8 cellular contexts compared by ENCODE assay signal in genomic region chr10:97713828-97714400, GRCh38. TPM values are rescaled to one million over a fixed set of nuclear protein-coding genes. Genes with fewer than 3 reads are reported as not detected.
DNase-seq lines count a peak whose midpoint lies in the region; ATAC-seq and TF ChIP-seq lines count a peak whose summit lies in the region.

No MANE protein-coding gene starts in this region.

- H3K4me3 Mint-ChIP-seq in activated naive CD8-positive, alpha-beta T cell treated with anti-CD3 and anti-CD28 coated beads, Interleukin-2, amount 50 U/mL, for 24 hours, result peak overlapping the region; percentile 92

- intact Hi-C loops in Right ventricle myocardium inferior (cut with DNase I), result no loop called here
- intact Hi-C loops in ovary (cut with DNase I), result no loop called here
- intact Hi-C loops in vagina (cut with DNase I), result no loop called here

- WGBS in ovary, 3 donors, result 0 to 1% (median 1%) methylated on average over 9 to 67 of the region's 69 CpGs

- TF ChIP-seq EP300 in ovary (IDR thresholded peaks at IDR 0.05), result no peak

- H3K9me3 Mint-ChIP-seq in activated naive CD8-positive, alpha-beta T cell treated with anti-CD3 and anti-CD28 coated beads, Interleukin-2, amount 50 U/mL, for 24 hours, result no peaks in the 10 kb centered on the region

- peaks cover 33% of the 10 kb centered on the region for H3K4me1 ChIP-seq in RWPE2 (ENCODE audit: insufficient read depth, poor library complexity, severe bottlenecking)
- peaks cover 12% of the 10 kb centered on the region for H3K4me1 ChIP-seq in ovary (ENCODE audit: insufficient read depth)
- peaks cover 75% of the 10 kb centered on the region for H3K4me1 ChIP-seq in vagina

- peaks cover 10% of the 10 kb centered on the region for H3K4me1 Mint-ChIP-seq in activated naive CD8-positive, alpha-beta T cell treated with anti-CD3 and anti-CD28 coated beads, Interleukin-2, amount 50 U/mL, for 24 hours

- no peak for TF ChIP-seq POLR2A in ovary (IDR thresholded peaks at IDR 0.05)
- TF ChIP-seq POLR2A in vagina (IDR thresholded peaks at IDR 0.05), result no peak

- no peaks in the 10 kb centered on the region for H3K36me3 Mint-ChIP-seq in activated naive CD8-positive, alpha-beta T cell treated with anti-CD3 and anti-CD28 coated beads, Interleukin-2, amount 50 U/mL, for 24 hours (ENCODE audit: low read depth)

- H3K36me3 ChIP-seq in RWPE2 (ENCODE audit: low read depth), result peaks cover 31% of the 10 kb centered on the region
- H3K36me3 ChIP-seq in ovary, result no peaks in the 10 kb centered on the region
- H3K36me3 ChIP-seq in vagina, result peaks cover 0 to 10% of the 10 kb centered on the region in 2 donors

- H3K9me3 ChIP-seq in RWPE2 (ENCODE audit: severe bottlenecking) (no peaks in the 10 kb centered on the region), ovary (no peaks in the 10 kb centered on the region), vagina (no peaks in the 10 kb centered on the region)

- H3K4me3 ChIP-seq in RWPE2 (ENCODE audit: severe bottlenecking) (peak overlapping the region; percentile 56), ovary (peak overlapping the region; percentile 94), vagina (peak overlapping the region; percentile 74)

- H3K27ac ChIP-seq in RWPE2 (ENCODE audit: poor library complexity, severe bottlenecking) (peak overlapping the region; percentile 94), ovary (peak overlapping the region; percentile 98 to 99), vagina (peak overlapping the region; percentile 97)

- DNase-seq in COR-L47 (lab: John Stamatoyannopoulos, UW) (peak; percentile 39), RWPE2 (ENCODE audit: low spot score) (peak; percentile 72), Right ventricle myocardium inferior (ENCODE audit: missing footprints) (peak; percentile 90), ovary (peak; percentile 70 to 84 (median 79)), vagina (ENCODE audit: extremely low spot score in 2 of 2) (no peak)
- peak; percentile 54 for DNase-seq in activated naive CD8-positive, alpha-beta T cell treated with anti-CD3 and anti-CD28 coated beads, Interleukin-2, amount 50 U/mL, for 24 hours

- no peak for TF ChIP-seq CTCF in RWPE2 (IDR thresholded peaks at IDR 0.05; ENCODE audit: poor library complexity, severe bottlenecking)
- peak in 2 of 3 donors; percentile 15 to 34 for TF ChIP-seq CTCF in ovary (IDR thresholded peaks at IDR 0.05)
- TF ChIP-seq CTCF in vagina (IDR thresholded peaks at IDR 0.05), result no peak

- H3K27me3 Mint-ChIP-seq in activated naive CD8-positive, alpha-beta T cell treated with anti-CD3 and anti-CD28 coated beads, Interleukin-2, amount 50 U/mL, for 24 hours, result peaks cover 33% of the 10 kb centered on the region

- no peaks in the 10 kb centered on the region for H3K27me3 ChIP-seq in RWPE2 (ENCODE audit: insufficient read depth, poor library complexity, severe bottlenecking)
- H3K27me3 ChIP-seq in ovary, result no peaks in the 10 kb centered on the region
- H3K27me3 ChIP-seq in vagina, result no peaks in the 10 kb centered on the region

- peak overlapping the region; percentile 86 for H3K27ac Mint-ChIP-seq in activated naive CD8-positive, alpha-beta T cell treated with anti-CD3 and anti-CD28 coated beads, Interleukin-2, amount 50 U/mL, for 24 hours

- ATAC-seq in GM19351 (IDR thresholded peaks at IDR 0.05; ENCODE audit: unreplicated experiment) (peak; percentile 78), HG03571 (IDR thresholded peaks at IDR 0.05; ENCODE audit: unreplicated experiment) (peak; percentile 72), RWPE2 (ENCODE audit: low read depth) (peak; percentile 4; the same call in 1 of the 3 replicates), Right ventricle myocardium inferior (peak; percentile 67)
- peak; percentile 69 for ATAC-seq in activated naive CD8-positive, alpha-beta T cell treated with anti-CD3 and anti-CD28 coated beads, Interleukin-2, amount 50 U/mL, for 24 hours

RNA-seq across cellular contexts. Expression of gene MARVELD1, which starts 0.4 kb away (rescaled TPM):
- 8.9 TPM for total RNA-seq in Right ventricle myocardium inferior
- total RNA-seq in ovary, result 10 to 100 TPM; 16.2 to 58.5 (median 40.2) TPM
- polyA plus RNA-seq in ovary, result 10 to 100 TPM; 31.0 to 55.4 TPM
- total RNA-seq in vagina, result 24.1 TPM

RNA-seq across cellular contexts. Expression of gene ZFYVE27, which starts 23.0 kb away (rescaled TPM):
- total RNA-seq in Right ventricle myocardium inferior (11.7 TPM), ovary (10 to 100 TPM; 20.8 to 30.1 (median 25.8) TPM), vagina (28.0 TPM)
- 10 to 100 TPM; 14.4 to 23.5 TPM for polyA plus RNA-seq in ovary

RNA-seq across cellular contexts. Expression of gene AVPI1, which starts 26.9 kb away (rescaled TPM):
- total RNA-seq in Right ventricle myocardium inferior (8.7 TPM), ovary (100 to 1,000 TPM in 2 of 7 donors, 10 to 100 TPM in 5; 12.0 to 139 (median 31.8) TPM), vagina (125 TPM)
- polyA plus RNA-seq in ovary, result 10 to 100 TPM; 18.2 to 20.8 TPM

RNA-seq across cellular contexts. Expression of gene SFRP5, which starts 57.9 kb away (rescaled TPM):
- total RNA-seq in Right ventricle myocardium inferior, result 2.5 TPM
- total RNA-seq in ovary, result 1 to 10 TPM in 1 of 7 donors, under 1 TPM in 4, not detected in 2; 0.18 to 3.0 (median 0.41) TPM
- polyA plus RNA-seq in ovary, result under 1 TPM; 0.28 to 0.48 TPM
- total RNA-seq in vagina, result 1.7 TPM

Comparison
In these comparisons a context has a peak if more than half of its experiments do, and no peak if none do; other contexts are left out.
1. DNase-seq: peak in COR-L47 (single experiment), RWPE2 (single experiment), activated naive CD8-positive, alpha-beta T cell treated with anti-CD3 and anti-CD28 coated beads, Interleukin-2, amount 50 U/mL, for 24 hours (single experiment), Right ventricle myocardium inferior (single experiment) and ovary (5 of 5); none in vagina (0 of 2).
2. ATAC-seq: peak in every context shown above with its lines; median percentile 78 in GM19351; 72 in HG03571; 69 in activated naive CD8-positive, alpha-beta T cell treated with anti-CD3 and anti-CD28 coated beads, Interleukin-2, amount 50 U/mL, for 24 hours; 67 in Right ventricle myocardium inferior; 4 in RWPE2.
3. CTCF ChIP-seq: peak in ovary (2 of 3); none in RWPE2 (single experiment) and vagina (0 of 3).
4. Peak in every context shown above with its lines, with median percentiles within 50 percentile points of each other: H3K27ac ChIP-seq and H3K4me3 ChIP-seq.